ENCODE assay signal across 1 cellular context in genomic region chr13:53758946-53759345, GRCh38.
TF ChIP-seq lines count a peak whose summit lies in the region.

No MANE protein-coding gene starts in this region.

TF ChIP-seq in SK-N-SH, 30 proteins besides CTCF, POLR2A, EP300 and RAD21 (continued from another document):
- TF ChIP-seq, protein P1, sequence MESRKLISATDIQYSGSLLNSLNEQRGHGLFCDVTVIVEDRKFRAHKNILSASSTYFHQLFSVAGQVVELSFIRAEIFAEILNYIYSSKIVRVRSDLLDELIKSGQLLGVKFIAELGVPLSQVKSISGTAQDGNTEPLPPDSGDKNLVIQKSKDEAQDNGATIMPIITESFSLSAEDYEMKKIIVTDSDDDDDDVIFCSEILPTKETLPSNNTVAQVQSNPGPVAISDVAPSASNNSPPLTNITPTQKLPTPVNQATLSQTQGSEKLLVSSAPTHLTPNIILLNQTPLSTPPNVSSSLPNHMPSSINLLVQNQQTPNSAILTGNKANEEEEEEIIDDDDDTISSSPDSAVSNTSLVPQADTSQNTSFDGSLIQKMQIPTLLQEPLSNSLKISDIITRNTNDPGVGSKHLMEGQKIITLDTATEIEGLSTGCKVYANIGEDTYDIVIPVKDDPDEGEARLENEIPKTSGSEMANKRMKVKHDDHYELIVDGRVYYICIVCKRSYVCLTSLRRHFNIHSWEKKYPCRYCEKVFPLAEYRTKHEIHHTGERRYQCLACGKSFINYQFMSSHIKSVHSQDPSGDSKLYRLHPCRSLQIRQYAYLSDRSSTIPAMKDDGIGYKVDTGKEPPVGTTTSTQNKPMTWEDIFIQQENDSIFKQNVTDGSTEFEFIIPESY (IDR thresholded peaks at IDR 0.05; ENCODE audit: borderline replicate concordance, low read depth) = no peak
- TF ChIP-seq JUND (IDR thresholded peaks at IDR 0.05) (no peak), IRF3 (IDR thresholded peaks at IDR 0.05; ENCODE audit: low read depth, low read length) (no peak), PBX3 (IDR thresholded peaks at IDR 0.05) (no peak), FOXM1 (IDR thresholded peaks at IDR 0.05; ENCODE audit: low read depth) (no peak), TCF12 (IDR thresholded peaks at IDR 0.05) (no peak), GATA2 (CRISPR knock-in tag; IDR thresholded peaks at IDR 0.05) (no peak), RXRA (IDR thresholded peaks at IDR 0.05; ENCODE audit: borderline replicate concordance, low read depth) (no peak), NFIC (IDR thresholded peaks at IDR 0.05; ENCODE audit: borderline replicate concordance) (no peak), ELF1 (IDR thresholded peaks at IDR 0.05) (no peak), SIN3A (IDR thresholded peaks at IDR 0.05; ENCODE audit: borderline replicate concordance, low read depth, low read length) (no peak), NRF1 (IDR thresholded peaks at IDR 0.05; ENCODE audit: low read depth, low read length) (no peak), TAF1 (IDR thresholded peaks at IDR 0.05; ENCODE audit: borderline replicate concordance, low read depth, low read length) (no peak)
- TF ChIP-seq, protein P2, sequence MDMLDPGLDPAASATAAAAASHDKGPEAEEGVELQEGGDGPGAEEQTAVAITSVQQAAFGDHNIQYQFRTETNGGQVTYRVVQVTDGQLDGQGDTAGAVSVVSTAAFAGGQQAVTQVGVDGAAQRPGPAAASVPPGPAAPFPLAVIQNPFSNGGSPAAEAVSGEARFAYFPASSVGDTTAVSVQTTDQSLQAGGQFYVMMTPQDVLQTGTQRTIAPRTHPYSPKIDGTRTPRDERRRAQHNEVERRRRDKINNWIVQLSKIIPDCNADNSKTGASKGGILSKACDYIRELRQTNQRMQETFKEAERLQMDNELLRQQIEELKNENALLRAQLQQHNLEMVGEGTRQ (IDR thresholded peaks at IDR 0.05; ENCODE audit: borderline replicate concordance, low read depth, low read length) = no peak
- TF ChIP-seq, protein P3, sequence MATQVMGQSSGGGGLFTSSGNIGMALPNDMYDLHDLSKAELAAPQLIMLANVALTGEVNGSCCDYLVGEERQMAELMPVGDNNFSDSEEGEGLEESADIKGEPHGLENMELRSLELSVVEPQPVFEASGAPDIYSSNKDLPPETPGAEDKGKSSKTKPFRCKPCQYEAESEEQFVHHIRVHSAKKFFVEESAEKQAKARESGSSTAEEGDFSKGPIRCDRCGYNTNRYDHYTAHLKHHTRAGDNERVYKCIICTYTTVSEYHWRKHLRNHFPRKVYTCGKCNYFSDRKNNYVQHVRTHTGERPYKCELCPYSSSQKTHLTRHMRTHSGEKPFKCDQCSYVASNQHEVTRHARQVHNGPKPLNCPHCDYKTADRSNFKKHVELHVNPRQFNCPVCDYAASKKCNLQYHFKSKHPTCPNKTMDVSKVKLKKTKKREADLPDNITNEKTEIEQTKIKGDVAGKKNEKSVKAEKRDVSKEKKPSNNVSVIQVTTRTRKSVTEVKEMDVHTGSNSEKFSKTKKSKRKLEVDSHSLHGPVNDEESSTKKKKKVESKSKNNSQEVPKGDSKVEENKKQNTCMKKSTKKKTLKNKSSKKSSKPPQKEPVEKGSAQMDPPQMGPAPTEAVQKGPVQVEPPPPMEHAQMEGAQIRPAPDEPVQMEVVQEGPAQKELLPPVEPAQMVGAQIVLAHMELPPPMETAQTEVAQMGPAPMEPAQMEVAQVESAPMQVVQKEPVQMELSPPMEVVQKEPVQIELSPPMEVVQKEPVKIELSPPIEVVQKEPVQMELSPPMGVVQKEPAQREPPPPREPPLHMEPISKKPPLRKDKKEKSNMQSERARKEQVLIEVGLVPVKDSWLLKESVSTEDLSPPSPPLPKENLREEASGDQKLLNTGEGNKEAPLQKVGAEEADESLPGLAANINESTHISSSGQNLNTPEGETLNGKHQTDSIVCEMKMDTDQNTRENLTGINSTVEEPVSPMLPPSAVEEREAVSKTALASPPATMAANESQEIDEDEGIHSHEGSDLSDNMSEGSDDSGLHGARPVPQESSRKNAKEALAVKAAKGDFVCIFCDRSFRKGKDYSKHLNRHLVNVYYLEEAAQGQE (IDR thresholded peaks at IDR 0.05; ENCODE audit: low read depth, low read length) = no peak
